Comparison of ENCODE assay signal across 8 cellular contexts in genomic region chr19:47699360-47699917, GRCh38. TPM values are rescaled to one million over a fixed set of nuclear protein-coding genes. Genes with fewer than 3 reads are reported as not detected.
DNase-seq lines count a peak whose midpoint lies in the region; ATAC-seq and TF ChIP-seq lines count a peak whose summit lies in the region.

No MANE protein-coding gene starts in this region.

- no peak overlapping the region for H3K4me3 ChIP-seq in epithelial cell of proximal tubule (ENCODE audit: low read depth, low read length)
- H3K4me3 ChIP-seq in neutrophil (ENCODE audit: low read depth in 1 of 2, low read length in 1 of 2), result no peak overlapping the region

- H3K27ac Mint-ChIP-seq in activated CD8-positive, alpha-beta T cell treated with anti-CD3 and anti-CD28 coated beads, Interleukin-2, amount 10 ng/mL, durations not matched to agents 7 days and 5 days, result no peak overlapping the region

- peaks cover 86% of the 10 kb centered on the region for H3K36me3 ChIP-seq in neutrophil

- no peaks in the 10 kb centered on the region for H3K27me3 ChIP-seq in neutrophil

- H3K4me1 Mint-ChIP-seq in activated CD8-positive, alpha-beta T cell treated with anti-CD3 and anti-CD28 coated beads, Interleukin-2, amount 10 ng/mL, durations not matched to agents 7 days and 5 days (ENCODE audit: low read depth), result peaks cover 2% of the 10 kb centered on the region

- POLR2A ChIA-PET in activated CD8-positive, alpha-beta T cell treated with anti-CD3 and anti-CD28 coated beads, Interleukin-2, amount 10 ng/mL, durations not matched to agents 7 days and 5 days (lab: Charles Lee), result interaction anchor here (0.9 kb wide), 1 partner anchor 168 kb away, joined by 3 read pairs; no protein-coding TSS in a partner anchor

- TF ChIP-seq CTCF in epithelial cell of proximal tubule (conservative IDR thresholded peaks at IDR 0.05; ENCODE audit: low read depth, low read length), result peak; percentile 78
- TF ChIP-seq CTCF in neutrophil (IDR thresholded peaks at IDR 0.05), result peak; percentile 51

- no peaks in the 10 kb centered on the region for H3K4me1 ChIP-seq in neutrophil (ENCODE audit: control insufficient read depth in 1 of 2, insufficient read depth in 1 of 2, low read depth in 1 of 2, low read length in 1 of 2)

- no peaks in the 10 kb centered on the region for H3K9me3 Mint-ChIP-seq in activated CD8-positive, alpha-beta T cell treated with anti-CD3 and anti-CD28 coated beads, Interleukin-2, amount 10 ng/mL, durations not matched to agents 7 days and 5 days (ENCODE audit: insufficient read depth)

- H3K9me3 ChIP-seq in neutrophil, result no peaks in the 10 kb centered on the region

- no peak for ATAC-seq in activated CD8-positive, alpha-beta T cell treated with anti-CD3 and anti-CD28 coated beads, Interleukin-2, amount 10 ng/mL, durations not matched to agents 7 days and 5 days

- no peak overlapping the region for H3K4me3 Mint-ChIP-seq in activated CD8-positive, alpha-beta T cell treated with anti-CD3 and anti-CD28 coated beads, Interleukin-2, amount 10 ng/mL, durations not matched to agents 7 days and 5 days

- peak; percentile 40 for DNase-seq in NCI-H2227 (lab: John Stamatoyannopoulos, UW; ENCODE audit: unreplicated experiment)
- DNase-seq in NCI-H2227 treated with DMSO at 0.1 percent for 48 hours (lab: John Stamatoyannopoulos, UW), result no peak
- peak; percentile 5 for DNase-seq in NCI-H226
- DNase-seq in activated CD8-positive, alpha-beta T cell treated with anti-CD3 and anti-CD28 coated beads, Interleukin-2, amount 10 ng/mL, durations not matched to agents 7 days and 5 days, result peak; percentile 60
- no peak for DNase-seq in epithelial cell of proximal tubule (ENCODE audit: low read depth)
- no peak for DNase-seq in DMS153 treated with DMSO at 0.1 percent for 48 hours (lab: John Stamatoyannopoulos, UW; ENCODE audit: unreplicated experiment)
- DNase-seq in NK-92 treated with Interleukin-12 subunit alpha and Interleukin-12 subunit beta, amount 100 ng/mL, for 24 hours (lab: John Stamatoyannopoulos, UW), result no peak

- CTCF ChIA-PET in activated CD8-positive, alpha-beta T cell treated with anti-CD3 and anti-CD28 coated beads, Interleukin-2, amount 10 ng/mL, durations not matched to agents 7 days and 5 days (lab: Charles Lee), result interaction anchor here (0.7 to 2.7 kb wide), 21 partner anchors 9 to 271 kb away, joined by 3 to 21 read pairs (median 5); partner anchors contain the start of genes EHD2, KPTN and NAPA

- no peak overlapping the region for H3K27ac ChIP-seq in neutrophil

- H3K27me3 Mint-ChIP-seq in activated CD8-positive, alpha-beta T cell treated with anti-CD3 and anti-CD28 coated beads, Interleukin-2, amount 10 ng/mL, durations not matched to agents 7 days and 5 days (ENCODE audit: low read depth), result no peaks in the 10 kb centered on the region

- H3K36me3 Mint-ChIP-seq in activated CD8-positive, alpha-beta T cell treated with anti-CD3 and anti-CD28 coated beads, Interleukin-2, amount 10 ng/mL, durations not matched to agents 7 days and 5 days (ENCODE audit: low read depth), result peaks cover 15% of the 10 kb centered on the region

RNA-seq across cellular contexts. Expression of gene EHD2, which starts 13.8 kb away (rescaled TPM):
- total RNA-seq in activated CD8-positive, alpha-beta T cell treated with anti-CD3 and anti-CD28 coated beads, Interleukin-2, amount 10 ng/mL, durations not matched to agents 7 days and 5 days, result under 1 TPM in 1 of 2 experiments, not detected in 1; 0.34 TPM
- 33.6 and 58.9 TPM in 2 replicates for total RNA-seq in epithelial cell of proximal tubule

RNA-seq across cellular contexts. Expression of gene NOP53, which starts 45.9 kb away (rescaled TPM):
- 100 to 1,000 TPM; 244 to 272 TPM for total RNA-seq in activated CD8-positive, alpha-beta T cell treated with anti-CD3 and anti-CD28 coated beads, Interleukin-2, amount 10 ng/mL, durations not matched to agents 7 days and 5 days
- 192 and 247 TPM in 2 replicates for total RNA-seq in epithelial cell of proximal tubule

Comparison
In these comparisons a context has a peak if more than half of its experiments do, and no peak if none do; other contexts are left out.
1. DNase-seq: peak in NCI-H2227 (single experiment), NCI-H226 (single experiment) and activated CD8-positive, alpha-beta T cell treated with anti-CD3 and anti-CD28 coated beads, Interleukin-2, amount 10 ng/mL, durations not matched to agents 7 days and 5 days (single experiment); none in NCI-H2227 treated with DMSO at 0.1 percent for 48 hours (single experiment), epithelial cell of proximal tubule (single experiment), DMS153 treated with DMSO at 0.1 percent for 48 hours (single experiment) and NK-92 treated with Interleukin-12 subunit alpha and Interleukin-12 subunit beta, amount 100 ng/mL, for 24 hours (single experiment).
2. RNA of gene EHD2, which starts 13.8 kb away (total RNA-seq): 33.6 to 58.9 TPM in epithelial cell of proximal tubule; 0.34 TPM in activated CD8-positive, alpha-beta T cell treated with anti-CD3 and anti-CD28 coated beads, Interleukin-2, amount 10 ng/mL, durations not matched to agents 7 days and 5 days; every median in the first group is over 10 times any median in the second.